9 cellular contexts compared by ENCODE assay signal in genomic region chr13:75803175-75803611, GRCh38.
DNase-seq lines count a peak whose midpoint lies in the region; ATAC-seq, FAIRE-seq and TF ChIP-seq lines count a peak whose summit lies in the region.
"Had no signal": no experiment of that assay in that cellular context is flagged by ENCODE, and none has a peak within 500 bp of the region (broad histone marks: within the 10 kb centered on the region; RNA-seq: fewer than 3 reads in every experiment).

No MANE protein-coding gene starts in this region.

- H3K4me1 ChIP-seq in HUES48 (ENCODE audit: control insufficient read depth, insufficient read depth, low read length) = peaks cover 65% of the 10 kb centered on the region
- no peaks in the 10 kb centered on the region for H3K4me1 ChIP-seq in GM12878 (ENCODE audit: control insufficient read depth, insufficient read depth, low read length)
- no peaks in the 10 kb centered on the region for H3K4me1 ChIP-seq in ovary (ENCODE audit: insufficient read depth)

- peaks cover 18% of the 10 kb centered on the region for H3K4me1 Mint-ChIP-seq in progenitor cell of endocrine pancreas (ENCODE audit: low read depth)

- no peaks in the 10 kb centered on the region for H3K79me2 ChIP-seq in GM12878 (ENCODE audit: control insufficient read depth, insufficient read depth, low read length)

- H3K4me3 ChIP-seq in HUES48 (ENCODE audit: low read depth, low read length) (peak overlapping the region; percentile 9; the same call in 1 of the 2 replicates), GM12878 (no peak overlapping the region), ovary (no peak overlapping the region)

- intact Hi-C loops in GM12878 (cut with micrococcal nuclease; ENCODE audit: unreplicated experiment) = no loop called here
- intact Hi-C loops in ovary (cut with DNase I) = no loop called here

- SMC1A ChIA-PET in GM12878 (lab: Charles Lee; ENCODE audit: uncharacterized antibody, unreplicated experiment) = interaction anchor here (0.7 to 6.6 kb wide), 4 partner anchors 42 to 115 kb away, joined by 3 to 64 read pairs (median 4); no protein-coding TSS in a partner anchor

- in situ Hi-C loops in GM12878 (cut with MboI) = no loop called here

- TF ChIP-seq RAD21 in GM12878 (IDR thresholded peaks at IDR 0.05; ENCODE audit: insufficient read depth, low read depth, low read length) = no peak

- H3K36me3 ChIP-seq in HUES48 (ENCODE audit: control insufficient read depth, insufficient read depth, low read length) = no peaks in the 10 kb centered on the region
- no peaks in the 10 kb centered on the region for H3K36me3 ChIP-seq in GM12878 (ENCODE audit: control insufficient read depth in 2 of 2, insufficient read depth in 2 of 2, low read length in 1 of 2)
- H3K36me3 ChIP-seq in ovary = no peaks in the 10 kb centered on the region

- FAIRE-seq in GM12878 (lab: Jason Lieb, UNC) = peak; percentile 13
- FAIRE-seq: TTC549 had no signal

- no peak overlapping the region for H3K4me3 Mint-ChIP-seq in progenitor cell of endocrine pancreas (ENCODE audit: low read depth)

- RAD21 ChIA-PET in GM12878 (lab: Charles Lee; ENCODE audit: unreplicated experiment) = interaction anchor here (1.1 kb wide), 2 partner anchors 42 to 107 kb away, joined by 3 to 4 read pairs; no protein-coding TSS in a partner anchor

- no peak for TF ChIP-seq CTCF in GM12878 (IDR thresholded peaks at IDR 0.05 in 2 of 3, conservative IDR thresholded peaks at IDR 0.05 in 1 of 3; ENCODE audit: control insufficient read depth in 2 of 3, extremely low read depth in 1 of 3, insufficient read depth in 1 of 3, low read depth in 3 of 3, low read length in 3 of 3)
- no peak for TF ChIP-seq CTCF in progenitor cell of endocrine pancreas (IDR thresholded peaks at IDR 0.05; ENCODE audit: unreplicated experiment)
- no peak for TF ChIP-seq CTCF in ovary (IDR thresholded peaks at IDR 0.05)

- TF ChIP-seq POLR2A in GM12878 (IDR thresholded peaks at IDR 0.05; ENCODE audit: low read depth, low read length) = no peak
- no peak for TF ChIP-seq POLR2A in ovary (IDR thresholded peaks at IDR 0.05)

- H3K36me3 Mint-ChIP-seq in progenitor cell of endocrine pancreas (ENCODE audit: insufficient read depth) = no peaks in the 10 kb centered on the region

- DNase-seq in stimulated activated CD4-positive, alpha-beta T cell treated with anti-CD3 and anti-CD28 coated beads, Interleukin-2, amount 100 ng/mL, for 4 hours (ENCODE audit: low read depth) = peak; percentile 6
- DNase-seq in stimulated activated CD4-positive, alpha-beta T cell treated with anti-CD3 and anti-CD28 coated beads, Interleukin-1b, Interleukin-23, amount 100 ng/mL, for 48 hours = no peak
- DNase-seq in GM12878 (ENCODE audit: low read depth, low spot score) = no peak
- no peak for DNase-seq in progenitor cell of endocrine pancreas (ENCODE audit: low spot score, unreplicated experiment)
- DNase-seq in ovary = no peak
- no peak for DNase-seq in NOMO-1 (lab: John Stamatoyannopoulos, UW; ENCODE audit: unreplicated experiment in 2 of 2)
- no peak for DNase-seq in SW480 (ENCODE audit: low spot score)

- H3K4me2 ChIP-seq in GM12878 (ENCODE audit: control insufficient read depth, insufficient read depth) = no peak overlapping the region

- H3K9me3 ChIP-seq in HUES48 (ENCODE audit: control insufficient read depth, insufficient read depth, low read length) (no peaks in the 10 kb centered on the region), GM12878 (replicated peaks; ENCODE audit: control insufficient read depth, insufficient read depth, low read length) (no peaks in the 10 kb centered on the region; the same call in 2 of the 3 replicates), ovary (no peaks in the 10 kb centered on the region)

- H3K27ac ChIP-seq in HUES48 (ENCODE audit: low read depth, low read length) = peak overlapping the region; percentile 86
- H3K27ac ChIP-seq in GM12878 (ENCODE audit: control insufficient read depth, insufficient read depth) = peak overlapping the region; percentile 38
- no peak overlapping the region for H3K27ac ChIP-seq in ovary

- H4K20me1 ChIP-seq in GM12878 (ENCODE audit: control insufficient read depth, insufficient read depth) = no peaks in the 10 kb centered on the region

- H3K27me3 ChIP-seq in HUES48 (ENCODE audit: control insufficient read depth, insufficient read depth, low read length) (no peaks in the 10 kb centered on the region), GM12878 (replicated peaks in 1 of 2; ENCODE audit: control insufficient read depth in 2 of 2, insufficient read depth in 2 of 2, low read length in 1 of 2) (no peaks in the 10 kb centered on the region), ovary (no peaks in the 10 kb centered on the region)

- no peaks in the 10 kb centered on the region for H3K27me3 Mint-ChIP-seq in progenitor cell of endocrine pancreas

- peak overlapping the region; percentile 48 for H2AFZ ChIP-seq in GM12878 (ENCODE audit: control insufficient read depth, low read depth, low read length)

- H3K9ac ChIP-seq in HUES48 (ENCODE audit: low read depth, low read length) (peak overlapping the region; percentile 22; the same call in 1 of the 2 replicates), GM12878 (ENCODE audit: control insufficient read depth, insufficient read depth, low read length) (no peak overlapping the region)

- POLR2A ChIA-PET in GM12878 (lab: Charles Lee) = no interaction called here

- peak overlapping the region; percentile 82 for H3K27ac Mint-ChIP-seq in progenitor cell of endocrine pancreas

- CTCF ChIA-PET in GM12878 (lab: Yijun Ruan, JAX) = interaction anchor here (0.8 to 2.1 kb wide), 3 partner anchors 22 to 107 kb away, joined by 3 to 14 read pairs (median 3); no protein-coding TSS in a partner anchor

- TF ChIP-seq EP300 in GM12878 (IDR thresholded peaks at IDR 0.05; ENCODE audit: borderline replicate concordance in 1 of 2, control insufficient read depth in 1 of 2, low read depth in 2 of 2, low read length in 2 of 2) = no peak
- no peak for TF ChIP-seq EP300 in ovary (IDR thresholded peaks at IDR 0.05)

- H3K9me3 Mint-ChIP-seq in progenitor cell of endocrine pancreas (ENCODE audit: low read depth) = no peaks in the 10 kb centered on the region

- BruUV-seq in GM12878 (replicated peaks; lab: Mats Ljungman, UMichigan) = no TSS peak

- 100% methylated on average over 1 of the region's 1 CpG for WGBS in GM12878 (ENCODE audit: insufficient coverage, insufficient replicate concordance, low lambda C conversion rate, missing lambda C conversion rate)
- 46 to 56% (median 47%) methylated on average over 1 of the region's 1 CpG for WGBS in ovary, 3 donors

- peak; percentile 33 for ATAC-seq in GM12878

TF ChIP-seq in GM12878, 131 proteins besides CTCF, POLR2A, EP300 and RAD21:
- no peak for TF ChIP-seq E2F8 (IDR thresholded peaks at IDR 0.05; ENCODE audit: low read depth, partially characterized antibody)
- no peak for TF ChIP-seq BRCA1 (IDR thresholded peaks at IDR 0.05; ENCODE audit: low read depth, low read length)
- TF ChIP-seq USF2 (IDR thresholded peaks at IDR 0.05; ENCODE audit: borderline replicate concordance, low read depth, low read length) = no peak
- TF ChIP-seq SUPT20H (IDR thresholded peaks at IDR 0.05; ENCODE audit: borderline replicate concordance, control insufficient read depth, low read depth, low read length) = no peak
TF ChIP-seq in GM12878: peak in this region for 0.

Comparison
In these comparisons a context has a peak if more than half of its experiments do, and no peak if none do; other contexts are left out.
1. H3K27ac ChIP-seq: peak in HUES48 (single experiment) and GM12878 (single experiment); none in ovary (0 of 2).